22 cellular contexts compared by ENCODE assay signal in the genomic region with DNA sequence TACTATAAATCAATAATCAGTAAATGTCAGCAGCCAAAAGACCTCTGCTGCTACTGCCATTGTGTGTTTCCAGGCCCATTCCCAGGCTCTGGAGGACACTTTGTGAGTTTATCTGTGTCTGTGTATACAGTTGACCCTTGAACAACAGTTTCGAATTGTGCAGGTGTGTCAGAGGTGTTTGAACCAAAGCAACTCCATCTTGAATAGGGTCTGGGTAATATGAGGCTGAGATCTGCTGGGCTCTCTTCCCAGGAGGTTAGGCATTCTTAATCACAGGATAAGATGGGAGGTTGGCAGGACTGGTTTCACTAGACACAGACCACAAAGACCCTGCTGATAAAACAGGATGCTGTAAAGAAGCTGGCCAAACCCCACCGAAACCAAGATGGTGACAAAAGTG.
"Had no signal": no experiment of that assay in that cellular context is flagged by ENCODE, and none has a peak within 500 bp of the region (broad histone marks: within the 10 kb centered on the region; RNA-seq: fewer than 3 reads in every experiment).

No MANE protein-coding gene starts in this region.

- H3K27me3 Mint-ChIP-seq: naive B cell had no signal

- H3K36me3 Mint-ChIP-seq: mesothelial cell of epicardium, naive B cell had no signal

- ATAC-seq: foreskin keratinocyte, gastroesophageal sphincter, heart right ventricle, left cardiac atrium, left lung, mucosa of descending colon, pancreas, sciatic nerve had no signal

- H3K4me3 Mint-ChIP-seq: mesothelial cell of epicardium had no signal

- H3K9me3 Mint-ChIP-seq: mesothelial cell of epicardium, naive B cell had no signal

- DNase-seq: dermis blood vessel endothelial cell; effector memory CD4-positive, alpha-beta T cell; heart right ventricle; hippocampal formation; left cardiac atrium; left lung; mesenchymal stem cell; mucosa of descending colon; naive B cell; pancreas; stimulated activated CD4-positive, alpha-beta T cell treated with anti-CD3 and anti-CD28 coated beads, Interleukin-12 subunit alpha, Interleukin-12 subunit beta, amount 100 ng/mL, for 4 hours; stimulated activated CD4-positive, alpha-beta T cell treated with anti-CD3 and anti-CD28 coated beads, Interleukin-1b, Interleukin-23, amount 100 ng/mL, for 48 hours; stimulated activated CD4-positive, alpha-beta T cell treated with anti-CD3 and anti-CD28 coated beads, Interleukin-4, amount 100 ng/mL, for 1 hour; stimulated activated CD8-positive, alpha-beta memory T cell treated with anti-CD3 and anti-CD28 coated beads, Interleukin-4, amount 100 ng/mL, for 48 hours; stimulated activated naive CD4-positive, alpha-beta T cell treated with Interleukin-2 at 50 U/mL for 16 hours; stomach; thyroid gland; trophoblast cell had no signal

- H3K27ac Mint-ChIP-seq: mesothelial cell of epicardium had no signal
